In the genomic region with DNA sequence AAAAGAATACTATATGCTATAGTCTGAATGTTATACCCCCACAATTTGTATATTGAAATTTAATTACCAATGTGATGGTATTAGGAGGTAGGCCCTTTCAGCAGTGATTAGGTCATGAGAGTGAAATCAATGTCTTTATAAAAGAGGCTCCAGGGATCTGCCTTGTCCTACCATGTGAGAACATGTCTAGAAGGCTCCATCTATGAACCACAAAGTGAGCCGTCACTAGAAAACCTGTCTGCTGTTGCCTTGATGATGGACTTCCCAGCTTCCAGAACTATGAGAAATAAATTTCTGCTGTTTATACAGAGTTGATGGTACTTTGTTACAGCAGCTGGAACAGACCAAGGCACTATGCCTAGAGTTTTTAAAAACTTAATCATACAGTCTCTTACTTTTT, we compare ENCODE assay signal across 1 cellular context.
TF ChIP-seq lines count a peak whose summit lies in the region.

No MANE protein-coding gene starts in this region.

TF ChIP-seq in H1, 55 proteins besides CTCF, POLR2A, EP300 and RAD21:
- TF ChIP-seq JUN (IDR thresholded peaks at IDR 0.05; ENCODE audit: low read depth, low read length) (no peak), NRF1 (IDR thresholded peaks at IDR 0.05; ENCODE audit: low read depth, low read length) (no peak)
